Comparison of ENCODE assay signal across 12 cellular contexts in genomic region chr2:85394256-85394655, GRCh38. TPM values are rescaled to one million over a fixed set of nuclear protein-coding genes. Genes with fewer than 3 reads are reported as not detected.
DNase-seq lines count a peak whose midpoint lies in the region; ATAC-seq and TF ChIP-seq lines count a peak whose summit lies in the region.
"Had no signal": no experiment of that assay in that cellular context is flagged by ENCODE, and none has a peak within 500 bp of the region (broad histone marks: within the 10 kb centered on the region; RNA-seq: fewer than 3 reads in every experiment).

No MANE protein-coding gene starts in this region.

- H3K4me3 ChIP-seq in DND-41 (ENCODE audit: low read depth in 1 of 2, low read length in 2 of 2) (no peak overlapping the region), prostate gland (no peak overlapping the region)
- H3K4me3 ChIP-seq: stomach had no signal

- no peak overlapping the region for H3K9ac ChIP-seq in DND-41 (ENCODE audit: low read depth, low read length)

- no peak for TF ChIP-seq POLR2A in prostate gland (IDR thresholded peaks at IDR 0.05)

- H3K27me3 Mint-ChIP-seq in chondrocyte (ENCODE audit: low read depth) = no peaks in the 10 kb centered on the region

- H3K36me3 Mint-ChIP-seq in chondrocyte (ENCODE audit: low read depth) = peaks cover 10% of the 10 kb centered on the region

- H3K36me3 ChIP-seq in DND-41 (ENCODE audit: insufficient read depth, low read length) (peaks cover 87% of the 10 kb centered on the region), prostate gland (no peaks in the 10 kb centered on the region)

- intact Hi-C loops in prostate gland (cut with DNase I) = no loop called here

- peaks cover 5% of the 10 kb centered on the region for H3K4me1 Mint-ChIP-seq in chondrocyte (ENCODE audit: low read depth)

- no peaks in the 10 kb centered on the region for H3K9me3 Mint-ChIP-seq in chondrocyte (ENCODE audit: low read depth)

- peak overlapping the region; percentile 61 for H3K27ac ChIP-seq in DND-41 (ENCODE audit: low read length)
- peak overlapping the region; percentile 83 to 87 for H3K27ac ChIP-seq in prostate gland

- H3K27ac Mint-ChIP-seq in chondrocyte (ENCODE audit: unreplicated experiment) = no peak overlapping the region

- no peak for ATAC-seq in DND-41 (ENCODE audit: insufficient read depth, low read depth)
- ATAC-seq in GM18511 (IDR thresholded peaks at IDR 0.05; ENCODE audit: unreplicated experiment) = no peak

- H3K9me3 ChIP-seq in DND-41 (ENCODE audit: insufficient read depth, low read length, severe bottlenecking) (no peaks in the 10 kb centered on the region), prostate gland (no peaks in the 10 kb centered on the region)
- H3K9me3 ChIP-seq: stomach had no signal

- DNase-seq in DND-41 (no peak), NCI-H2107 treated with DMSO at 0.1 percent for 48 hours (lab: John Stamatoyannopoulos, UW; ENCODE audit: unreplicated experiment) (peak; percentile 66), chondrocyte (ENCODE audit: low spot score) (peak; percentile 38), prostate gland (ENCODE audit: low spot score) (no peak), RPMI8226 (no peak)
- no peak for DNase-seq in activated CD4-positive, CD25-positive, alpha-beta regulatory T cell treated with anti-CD3 and anti-CD28 coated beads, Interleukin-2, amount 50 U/mL, for 72 hours
- DNase-seq in activated CD8-positive, alpha-beta memory T cell treated with anti-CD3 and anti-CD28 coated beads for 24 hours = no peak
- DNase-seq: activated CD8-positive, alpha-beta memory T cell treated with anti-CD3 and anti-CD28 coated beads, Interleukin-2, amount 50 U/mL, for 4 hours; mesendoderm; stomach had no signal

- H3K27me3 ChIP-seq in DND-41 (ENCODE audit: insufficient read depth, low read length, poor library complexity) = no peaks in the 10 kb centered on the region
- no peaks in the 10 kb centered on the region for H3K27me3 ChIP-seq in prostate gland (replicated peaks; ENCODE audit: insufficient read depth)
- H3K27me3 ChIP-seq: stomach had no signal

- no peak overlapping the region for H3K4me2 ChIP-seq in DND-41 (ENCODE audit: insufficient read depth, low read length)

- no peaks in the 10 kb centered on the region for H4K20me1 ChIP-seq in DND-41 (ENCODE audit: insufficient read depth, low read length)

- WGBS in prostate gland = 47% methylated on average over 4 of the region's 4 CpGs

- H3K4me1 ChIP-seq in DND-41 (ENCODE audit: insufficient read depth, low read length) (no peaks in the 10 kb centered on the region), prostate gland (replicated peaks) (peaks cover 21% of the 10 kb centered on the region)

- no peak overlapping the region for H3K4me3 Mint-ChIP-seq in chondrocyte (ENCODE audit: unreplicated experiment)

- TF ChIP-seq CTCF in DND-41 (IDR thresholded peaks at IDR 0.05; ENCODE audit: borderline replicate concordance, extremely low read depth, low read length, poor library complexity, severe bottlenecking) (no peak), chondrocyte (IDR thresholded peaks at IDR 0.05) (no peak), prostate gland (IDR thresholded peaks at IDR 0.05) (no peak)

- H3K79me2 ChIP-seq in DND-41 (ENCODE audit: insufficient read depth, low read length) = no peaks in the 10 kb centered on the region

- no peak overlapping the region for H2AFZ ChIP-seq in DND-41 (ENCODE audit: low read depth, low read length)

RNA-seq across cellular contexts. Expression of gene CAPG, which starts 15.9 kb away (rescaled TPM):
- total RNA-seq in chondrocyte = 40.5 to 77.6 TPM (median 76.5 TPM) in 3 replicates
- 10 to 100 TPM; 80.7 to 96.1 TPM for total RNA-seq in prostate gland

RNA-seq across cellular contexts. Expression of gene SH2D6, which starts 24.3 kb away (rescaled TPM):
- 0.47 TPM in 1 of 3 replicates, not detected in the others for total RNA-seq in chondrocyte
- 1 to 10 TPM in 1 of 2 donors, under 1 TPM in 1; 0.23 to 1.8 TPM for total RNA-seq in prostate gland
- total RNA-seq: bronchial epithelial cell had no signal

RNA-seq across cellular contexts. Expression of gene ELMOD3, which starts 39.7 kb away (rescaled TPM):
- 14.3 to 20.0 TPM (median 15.2 TPM) in 3 replicates for total RNA-seq in chondrocyte
- 10 to 100 TPM; 31.6 to 32.1 TPM for total RNA-seq in prostate gland

RNA-seq across cellular contexts. Expression of gene RETSAT, which starts 39.9 kb away (rescaled TPM):
- 35.6 to 40.3 TPM (median 36.3 TPM) in 3 replicates for total RNA-seq in chondrocyte
- total RNA-seq in prostate gland = 10 to 100 TPM; 51.1 to 72.6 TPM

Comparison
In these comparisons a context has a peak if more than half of its experiments do, and no peak if none do; other contexts are left out.
1. DNase-seq: peak in NCI-H2107 treated with DMSO at 0.1 percent for 48 hours (single experiment) and chondrocyte (single experiment); none in DND-41 (single experiment), prostate gland (single experiment), activated CD4-positive, CD25-positive, alpha-beta regulatory T cell treated with anti-CD3 and anti-CD28 coated beads, Interleukin-2, amount 50 U/mL, for 72 hours (single experiment), RPMI8226 (single experiment) and activated CD8-positive, alpha-beta memory T cell treated with anti-CD3 and anti-CD28 coated beads for 24 hours (single experiment).